ENCODE assay signal across 1 cellular context in the genomic region with DNA sequence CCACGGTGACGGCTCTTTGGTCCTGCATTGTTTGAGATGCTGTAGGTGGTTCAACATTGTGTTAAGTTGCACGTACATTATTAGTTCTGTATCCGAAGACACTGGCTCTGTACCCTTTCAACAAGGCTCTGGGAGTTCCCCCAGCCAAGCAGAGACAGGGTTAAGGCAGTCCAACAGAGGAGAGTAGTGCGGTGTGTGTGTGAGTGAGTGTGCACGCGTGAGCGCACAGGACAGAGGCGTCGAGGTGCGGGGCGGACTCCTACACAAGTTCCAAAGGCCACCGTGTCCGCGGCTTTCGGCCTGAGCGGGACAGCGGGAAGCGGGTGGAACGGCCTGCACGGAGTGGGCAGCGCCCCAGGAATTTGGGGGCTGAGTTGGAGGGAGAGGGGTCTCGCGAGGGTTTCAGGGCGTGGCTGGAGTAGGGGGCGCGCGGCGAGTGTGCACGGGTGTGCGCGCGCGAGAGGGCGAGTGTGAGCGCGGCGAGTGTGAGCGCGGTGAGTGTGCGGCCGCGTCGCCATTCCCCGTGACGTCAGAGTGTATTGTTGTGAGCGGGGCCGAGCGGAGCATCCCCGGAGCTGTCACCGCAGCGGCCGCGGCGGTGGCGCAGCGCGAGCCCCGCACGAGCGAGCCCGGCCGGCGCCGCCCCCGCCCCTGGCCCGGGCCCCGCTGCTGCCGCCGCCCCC.
A peak's percentile ranks its signal among the peaks of the same experiment; 100 is the strongest.
TF ChIP-seq lines count a peak whose summit lies in the region.

A gene (plus strand): TSS at position 532 of the 683 bp plus-strand sequence. CDS start 413 bp downstream, outside the sequence.

TF ChIP-seq in HEK293, 187 proteins besides CTCF, POLR2A, EP300 and RAD21 (continued from another document):
- TF ChIP-seq, protein P1, sequence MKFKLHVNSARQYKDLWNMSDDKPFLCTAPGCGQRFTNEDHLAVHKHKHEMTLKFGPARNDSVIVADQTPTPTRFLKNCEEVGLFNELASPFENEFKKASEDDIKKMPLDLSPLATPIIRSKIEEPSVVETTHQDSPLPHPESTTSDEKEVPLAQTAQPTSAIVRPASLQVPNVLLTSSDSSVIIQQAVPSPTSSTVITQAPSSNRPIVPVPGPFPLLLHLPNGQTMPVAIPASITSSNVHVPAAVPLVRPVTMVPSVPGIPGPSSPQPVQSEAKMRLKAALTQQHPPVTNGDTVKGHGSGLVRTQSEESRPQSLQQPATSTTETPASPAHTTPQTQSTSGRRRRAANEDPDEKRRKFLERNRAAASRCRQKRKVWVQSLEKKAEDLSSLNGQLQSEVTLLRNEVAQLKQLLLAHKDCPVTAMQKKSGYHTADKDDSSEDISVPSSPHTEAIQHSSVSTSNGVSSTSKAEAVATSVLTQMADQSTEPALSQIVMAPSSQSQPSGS (tag by site-specific recombination; IDR thresholded peaks at IDR 0.05; ENCODE audit: low read depth) = peak; percentile 65; the same call in 1 of the 2 replicates
- peak; percentile 60 for TF ChIP-seq ZBTB48 (tag by site-specific recombination; IDR thresholded peaks at IDR 0.05)
- TF ChIP-seq, protein P2, sequence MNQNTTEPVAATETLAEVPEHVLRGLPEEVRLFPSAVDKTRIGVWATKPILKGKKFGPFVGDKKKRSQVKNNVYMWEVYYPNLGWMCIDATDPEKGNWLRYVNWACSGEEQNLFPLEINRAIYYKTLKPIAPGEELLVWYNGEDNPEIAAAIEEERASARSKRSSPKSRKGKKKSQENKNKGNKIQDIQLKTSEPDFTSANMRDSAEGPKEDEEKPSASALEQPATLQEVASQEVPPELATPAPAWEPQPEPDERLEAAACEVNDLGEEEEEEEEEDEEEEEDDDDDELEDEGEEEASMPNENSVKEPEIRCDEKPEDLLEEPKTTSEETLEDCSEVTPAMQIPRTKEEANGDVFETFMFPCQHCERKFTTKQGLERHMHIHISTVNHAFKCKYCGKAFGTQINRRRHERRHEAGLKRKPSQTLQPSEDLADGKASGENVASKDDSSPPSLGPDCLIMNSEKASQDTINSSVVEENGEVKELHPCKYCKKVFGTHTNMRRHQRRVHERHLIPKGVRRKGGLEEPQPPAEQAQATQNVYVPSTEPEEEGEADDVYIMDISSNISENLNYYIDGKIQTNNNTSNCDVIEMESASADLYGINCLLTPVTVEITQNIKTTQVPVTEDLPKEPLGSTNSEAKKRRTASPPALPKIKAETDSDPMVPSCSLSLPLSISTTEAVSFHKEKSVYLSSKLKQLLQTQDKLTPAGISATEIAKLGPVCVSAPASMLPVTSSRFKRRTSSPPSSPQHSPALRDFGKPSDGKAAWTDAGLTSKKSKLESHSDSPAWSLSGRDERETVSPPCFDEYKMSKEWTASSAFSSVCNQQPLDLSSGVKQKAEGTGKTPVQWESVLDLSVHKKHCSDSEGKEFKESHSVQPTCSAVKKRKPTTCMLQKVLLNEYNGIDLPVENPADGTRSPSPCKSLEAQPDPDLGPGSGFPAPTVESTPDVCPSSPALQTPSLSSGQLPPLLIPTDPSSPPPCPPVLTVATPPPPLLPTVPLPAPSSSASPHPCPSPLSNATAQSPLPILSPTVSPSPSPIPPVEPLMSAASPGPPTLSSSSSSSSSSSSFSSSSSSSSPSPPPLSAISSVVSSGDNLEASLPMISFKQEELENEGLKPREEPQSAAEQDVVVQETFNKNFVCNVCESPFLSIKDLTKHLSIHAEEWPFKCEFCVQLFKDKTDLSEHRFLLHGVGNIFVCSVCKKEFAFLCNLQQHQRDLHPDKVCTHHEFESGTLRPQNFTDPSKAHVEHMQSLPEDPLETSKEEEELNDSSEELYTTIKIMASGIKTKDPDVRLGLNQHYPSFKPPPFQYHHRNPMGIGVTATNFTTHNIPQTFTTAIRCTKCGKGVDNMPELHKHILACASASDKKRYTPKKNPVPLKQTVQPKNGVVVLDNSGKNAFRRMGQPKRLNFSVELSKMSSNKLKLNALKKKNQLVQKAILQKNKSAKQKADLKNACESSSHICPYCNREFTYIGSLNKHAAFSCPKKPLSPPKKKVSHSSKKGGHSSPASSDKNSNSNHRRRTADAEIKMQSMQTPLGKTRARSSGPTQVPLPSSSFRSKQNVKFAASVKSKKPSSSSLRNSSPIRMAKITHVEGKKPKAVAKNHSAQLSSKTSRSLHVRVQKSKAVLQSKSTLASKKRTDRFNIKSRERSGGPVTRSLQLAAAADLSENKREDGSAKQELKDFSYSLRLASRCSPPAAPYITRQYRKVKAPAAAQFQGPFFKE (tag by site-specific recombination; IDR thresholded peaks at IDR 0.05; ENCODE audit: borderline replicate concordance) = 0 out of 2 replicates have a peak, but pooled peaks have one; percentile 37
- TF ChIP-seq ZNF416 (tag by site-specific recombination; IDR thresholded peaks at IDR 0.05) = 0 out of 2 replicates have a peak, but pooled peaks have one; percentile 24
- TF ChIP-seq, protein P3, sequence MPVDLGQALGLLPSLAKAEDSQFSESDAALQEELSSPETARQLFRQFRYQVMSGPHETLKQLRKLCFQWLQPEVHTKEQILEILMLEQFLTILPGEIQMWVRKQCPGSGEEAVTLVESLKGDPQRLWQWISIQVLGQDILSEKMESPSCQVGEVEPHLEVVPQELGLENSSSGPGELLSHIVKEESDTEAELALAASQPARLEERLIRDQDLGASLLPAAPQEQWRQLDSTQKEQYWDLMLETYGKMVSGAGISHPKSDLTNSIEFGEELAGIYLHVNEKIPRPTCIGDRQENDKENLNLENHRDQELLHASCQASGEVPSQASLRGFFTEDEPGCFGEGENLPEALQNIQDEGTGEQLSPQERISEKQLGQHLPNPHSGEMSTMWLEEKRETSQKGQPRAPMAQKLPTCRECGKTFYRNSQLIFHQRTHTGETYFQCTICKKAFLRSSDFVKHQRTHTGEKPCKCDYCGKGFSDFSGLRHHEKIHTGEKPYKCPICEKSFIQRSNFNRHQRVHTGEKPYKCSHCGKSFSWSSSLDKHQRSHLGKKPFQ (tag by site-specific recombination; IDR thresholded peaks at IDR 0.05) = peak; percentile 100
- TF ChIP-seq TRIM28 (IDR thresholded peaks at IDR 0.05; ENCODE audit: borderline replicate concordance, low read length) = peak; percentile 94
- TF ChIP-seq ZNF350 (tag by site-specific recombination; IDR thresholded peaks at IDR 0.05) = no peak
- no peak for TF ChIP-seq ZSCAN23 (tag by site-specific recombination; IDR thresholded peaks at IDR 0.05)
- peak; percentile 73; the same call in 1 of the 2 replicates for TF ChIP-seq KLF7 (tag by site-specific recombination; IDR thresholded peaks at IDR 0.05; ENCODE audit: borderline replicate concordance)
- TF ChIP-seq KLF1 (tag by site-specific recombination; IDR thresholded peaks at IDR 0.05) = peak; percentile 71
- TF ChIP-seq, protein P4, sequence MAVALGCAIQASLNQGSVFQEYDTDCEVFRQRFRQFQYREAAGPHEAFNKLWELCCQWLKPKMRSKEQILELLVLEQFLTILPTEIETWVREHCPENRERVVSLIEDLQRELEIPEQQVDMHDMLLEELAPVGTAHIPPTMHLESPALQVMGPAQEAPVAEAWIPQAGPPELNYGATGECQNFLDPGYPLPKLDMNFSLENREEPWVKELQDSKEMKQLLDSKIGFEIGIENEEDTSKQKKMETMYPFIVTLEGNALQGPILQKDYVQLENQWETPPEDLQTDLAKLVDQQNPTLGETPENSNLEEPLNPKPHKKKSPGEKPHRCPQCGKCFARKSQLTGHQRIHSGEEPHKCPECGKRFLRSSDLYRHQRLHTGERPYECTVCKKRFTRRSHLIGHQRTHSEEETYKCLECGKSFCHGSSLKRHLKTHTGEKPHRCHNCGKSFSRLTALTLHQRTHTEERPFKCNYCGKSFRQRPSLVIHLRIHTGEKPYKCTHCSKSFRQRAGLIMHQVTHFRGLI (tag by site-specific recombination; IDR thresholded peaks at IDR 0.05) = peak; percentile 45; the same call in 1 of the 2 replicates
- peak; percentile 99 for TF ChIP-seq ZNF777 (tag by site-specific recombination; IDR thresholded peaks at IDR 0.05; ENCODE audit: borderline replicate concordance)
- TF ChIP-seq ZNF366 (tag by site-specific recombination; conservative IDR thresholded peaks at IDR 0.05) = no peak
- peak; percentile 20; the same call in 1 of the 2 replicates for TF ChIP-seq ZNF792 (tag by site-specific recombination; IDR thresholded peaks at IDR 0.05)
- TF ChIP-seq ZFP3 (tag by site-specific recombination; IDR thresholded peaks at IDR 0.05; ENCODE audit: low read depth) = peak; percentile 91
- TF ChIP-seq OSR2 (tag by site-specific recombination; IDR thresholded peaks at IDR 0.05) = no peak
- no peak for TF ChIP-seq ZNF114 (tag by site-specific recombination; IDR thresholded peaks at IDR 0.05)
- TF ChIP-seq SP3 (tag by site-specific recombination; IDR thresholded peaks at IDR 0.05) = peak; percentile 50
